ENCODE assay signal across 26 cellular contexts in genomic region chr17:3909257-3909656, GRCh38. TPM values are rescaled to one million over a fixed set of nuclear protein-coding genes. Genes with fewer than 3 reads are reported as not detected.
DNase-seq lines count a peak whose midpoint lies in the region; ATAC-seq, FAIRE-seq and TF ChIP-seq lines count a peak whose summit lies in the region.
"Had no signal": no experiment of that assay in that cellular context is flagged by ENCODE, and none has a peak within 500 bp of the region (broad histone marks: within the 10 kb centered on the region; RNA-seq: fewer than 3 reads in every experiment).

No MANE protein-coding gene starts in this region.

- H3K27ac ChIP-seq in K562 (ENCODE audit: extremely low read depth, low read depth, low read length) (no peak overlapping the region), osteoblast (ENCODE audit: low read depth, low read length) (no peak overlapping the region)
- no peak overlapping the region for H3K27ac ChIP-seq in naive thymus-derived CD4-positive, alpha-beta T cell (ENCODE audit: low read depth, low read length)
- H3K27ac ChIP-seq: A549, KMS-11, RWPE1, SK-N-MC had no signal

- H3K36me3 Mint-ChIP-seq in activated naive CD8-positive, alpha-beta T cell = no peaks in the 10 kb centered on the region
- no peaks in the 10 kb centered on the region for H3K36me3 Mint-ChIP-seq in activated naive CD8-positive, alpha-beta T cell treated with anti-CD3 and anti-CD28 coated beads, Interleukin-2, amount 50 U/mL, for 24 hours (ENCODE audit: low read depth)
- H3K36me3 Mint-ChIP-seq in naive thymus-derived CD4-positive, alpha-beta T cell = no peaks in the 10 kb centered on the region
- H3K36me3 Mint-ChIP-seq: CD4-positive, alpha-beta memory T cell had no signal

- WGBS in K562 (ENCODE audit: insufficient coverage, low coverage, missing lambda C conversion rate) = 78% methylated on average over 10 of the region's 12 CpGs

- TF ChIP-seq CTCF in K562 (IDR thresholded peaks at IDR 0.05 in 2 of 3, conservative IDR thresholded peaks at IDR 0.05 in 1 of 3; ENCODE audit: insufficient read depth in 2 of 3, low read depth in 1 of 3, low read length in 3 of 3) (no peak), osteoblast (IDR thresholded peaks at IDR 0.05; ENCODE audit: extremely low read depth, low read depth, low read length) (no peak)

- BruUV-seq in K562 (replicated peaks; lab: Mats Ljungman, UMichigan) = no TSS peak

- H3K27me3 Mint-ChIP-seq in activated naive CD8-positive, alpha-beta T cell = no peaks in the 10 kb centered on the region
- H3K27me3 Mint-ChIP-seq in activated naive CD8-positive, alpha-beta T cell treated with anti-CD3 and anti-CD28 coated beads, Interleukin-2, amount 50 U/mL, for 24 hours = peaks cover 2% of the 10 kb centered on the region
- H3K27me3 Mint-ChIP-seq in naive thymus-derived CD4-positive, alpha-beta T cell = no peaks in the 10 kb centered on the region
- H3K27me3 Mint-ChIP-seq: CD4-positive, alpha-beta memory T cell had no signal

- no peak for TF ChIP-seq POLR2A in K562 (conservative IDR thresholded peaks at IDR 0.05)

- H3K9ac ChIP-seq in K562 (ENCODE audit: insufficient read depth in 1 of 2, low read depth in 2 of 2, low read length in 2 of 2) = no peak overlapping the region
- H3K9ac ChIP-seq: KMS-11 had no signal

- H3K4me3 ChIP-seq in K562 (no peak overlapping the region), osteoblast (ENCODE audit: insufficient read depth, low read length) (no peak overlapping the region)
- no peak overlapping the region for H3K4me3 ChIP-seq in naive thymus-derived CD4-positive, alpha-beta T cell (ENCODE audit: low read length)
- H3K4me3 ChIP-seq: A549, SK-N-MC had no signal

- H3K4me1 ChIP-seq in K562 (replicated peaks in 1 of 2; ENCODE audit: control insufficient read depth in 2 of 2, insufficient read depth in 2 of 2, low read length in 2 of 2) (peaks cover 10 to 28% of the 10 kb centered on the region in 2 experiments; a peak in 4 of 5 replicates), osteoblast (ENCODE audit: insufficient read depth, low read length) (no peaks in the 10 kb centered on the region)
- H3K4me1 ChIP-seq in naive thymus-derived CD4-positive, alpha-beta T cell (ENCODE audit: control insufficient read depth in 2 of 2, insufficient read depth in 2 of 2, low read length in 2 of 2) = peaks cover 10 to 17% of the 10 kb centered on the region in 2 donors

- H3K27me3 ChIP-seq in K562 (ENCODE audit: control insufficient read depth in 2 of 2, insufficient read depth in 2 of 2, low read length in 2 of 2) = no peaks in the 10 kb centered on the region
- no peaks in the 10 kb centered on the region for H3K27me3 ChIP-seq in naive thymus-derived CD4-positive, alpha-beta T cell (ENCODE audit: control insufficient read depth in 2 of 2, insufficient read depth in 2 of 2, low read length in 2 of 2)
- no peaks in the 10 kb centered on the region for H3K27me3 ChIP-seq in osteoblast (ENCODE audit: insufficient read depth, low read length)
- H3K27me3 ChIP-seq: BE2C had no signal

- ATAC-seq in activated naive CD8-positive, alpha-beta T cell treated with anti-CD3 and anti-CD28 coated beads, Interleukin-2, amount 50 U/mL, for 24 hours = no peak
- no peak for ATAC-seq in K562
- no peak for ATAC-seq in naive thymus-derived CD4-positive, alpha-beta T cell
- no peak for ATAC-seq in HG03025 (IDR thresholded peaks at IDR 0.05; ENCODE audit: low FRiP score, unreplicated experiment)
- ATAC-seq: A549 had no signal

- H4K20me1 ChIP-seq in K562 (replicated peaks; ENCODE audit: control insufficient read depth, insufficient read depth, low read length) = 0 out of 2 replicates have a peak, but pooled peaks cover 9% of the 10 kb centered on the region
- no peaks in the 10 kb centered on the region for H4K20me1 ChIP-seq in osteoblast (ENCODE audit: insufficient read depth, low read length)

- no peaks in the 10 kb centered on the region for H3K9me3 ChIP-seq in K562 (replicated peaks; ENCODE audit: control insufficient read depth, insufficient read depth, low read depth, low read length)
- H3K9me3 ChIP-seq in naive thymus-derived CD4-positive, alpha-beta T cell (ENCODE audit: control insufficient read depth in 2 of 3, low read length in 3 of 3) = no peaks in the 10 kb centered on the region
- no peaks in the 10 kb centered on the region for H3K9me3 ChIP-seq in osteoblast (ENCODE audit: low read depth, low read length)
- H3K9me3 ChIP-seq: A549, BE2C had no signal

- no peak overlapping the region for H3K4me3 Mint-ChIP-seq in activated naive CD8-positive, alpha-beta T cell
- no peak overlapping the region for H3K4me3 Mint-ChIP-seq in activated naive CD8-positive, alpha-beta T cell treated with anti-CD3 and anti-CD28 coated beads, Interleukin-2, amount 50 U/mL, for 24 hours
- peak overlapping the region in 1 of 10 donors; percentile 26 for H3K4me3 Mint-ChIP-seq in naive thymus-derived CD4-positive, alpha-beta T cell
- H3K4me3 Mint-ChIP-seq: CD4-positive, alpha-beta memory T cell had no signal

- peaks cover 7% of the 10 kb centered on the region; the same call in 1 of the 3 replicates for H3K36me3 ChIP-seq in K562 (ENCODE audit: control insufficient read depth, insufficient read depth, low read length)
- H3K36me3 ChIP-seq in naive thymus-derived CD4-positive, alpha-beta T cell (ENCODE audit: control insufficient read depth in 2 of 3, insufficient read depth in 3 of 3, low read length in 3 of 3) = no peaks in the 10 kb centered on the region
- H3K36me3 ChIP-seq in osteoblast (ENCODE audit: insufficient read depth, low read length) = no peaks in the 10 kb centered on the region
- H3K36me3 ChIP-seq: BE2C had no signal

- H3K4me2 ChIP-seq in K562 (ENCODE audit: insufficient read depth, low read length) = no peak overlapping the region
- H3K4me2 ChIP-seq in osteoblast (ENCODE audit: insufficient read depth, low read length) = no peak overlapping the region
- H3K4me2 ChIP-seq: A549, KMS-11 had no signal

- H3K79me2 ChIP-seq in K562 (ENCODE audit: control insufficient read depth, insufficient read depth, low read length) = peaks cover 15% of the 10 kb centered on the region
- no peaks in the 10 kb centered on the region for H3K79me2 ChIP-seq in osteoblast (ENCODE audit: insufficient read depth, low read length)

- peak overlapping the region; percentile 30 for H3K27ac Mint-ChIP-seq in activated naive CD8-positive, alpha-beta T cell
- no peak overlapping the region for H3K27ac Mint-ChIP-seq in activated naive CD8-positive, alpha-beta T cell treated with anti-CD3 and anti-CD28 coated beads, Interleukin-2, amount 50 U/mL, for 24 hours
- peak overlapping the region in 5 of 9 donors; percentile 64 to 96 (median 74) for H3K27ac Mint-ChIP-seq in naive thymus-derived CD4-positive, alpha-beta T cell

- intact Hi-C loops in K562 (cut with micrococcal nuclease) = loop anchor here (10.0 kb wide), 2 partner anchors 64 to 174 kb away; partner anchors contain the start of gene NCBP3
- intact Hi-C loops in naive thymus-derived CD4-positive, alpha-beta T cell (cut with micrococcal nuclease) = loop anchor here in 1 of 2 donors (5.0 kb wide), 1 partner anchor 47 kb away; no protein-coding TSS in a partner anchor

- in situ Hi-C loops in K562 (cut with MboI) = no loop called here

- H3K9me3 Mint-ChIP-seq in activated naive CD8-positive, alpha-beta T cell (ENCODE audit: low read depth) = no peaks in the 10 kb centered on the region
- H3K9me3 Mint-ChIP-seq in activated naive CD8-positive, alpha-beta T cell treated with anti-CD3 and anti-CD28 coated beads, Interleukin-2, amount 50 U/mL, for 24 hours = no peaks in the 10 kb centered on the region
- no peaks in the 10 kb centered on the region for H3K9me3 Mint-ChIP-seq in naive thymus-derived CD4-positive, alpha-beta T cell
- H3K9me3 Mint-ChIP-seq: CD4-positive, alpha-beta memory T cell had no signal

- CTCF ChIA-PET in K562 (lab: Yijun Ruan, JAX; ENCODE audit: low intra/inter-chr PET ratio) = no interaction called here
- CTCF ChIA-PET in naive thymus-derived CD4-positive, alpha-beta T cell (lab: Charles Lee) = no interaction called here

- DNase-seq in activated naive CD8-positive, alpha-beta T cell treated with anti-CD3 and anti-CD28 coated beads, Interleukin-2, amount 50 U/mL, for 24 hours = no peak
- DNase-seq in K562 (ENCODE audit: extremely low read depth in 1 of 4, low spot score in 3 of 4) (no peak), osteoblast (ENCODE audit: insufficient read length, low spot score, missing footprints) (no peak), hypothalamus (lab: John Stamatoyannopoulos, UW) (no peak)
- no peak for DNase-seq in naive thymus-derived CD4-positive, alpha-beta T cell
- DNase-seq: GOT3; HCEC 1CT; NCI-H1105; NCI-H2081; NCI-H2171; NCI-H345; NCI-H524; NCI-H774; NK-92 treated with Interleukin-12 subunit alpha and Interleukin-12 subunit beta, amount 100 ng/mL, for 24 hours; SHP77 treated with DMSO at 0.1 percent for 48 hours had no signal

- no peak for FAIRE-seq in K562 (lab: Jason Lieb, UNC)
- FAIRE-seq: A549, GM12892 had no signal

- H3K9me1 ChIP-seq in K562 (ENCODE audit: control insufficient read depth, insufficient read depth, low read length) = peaks cover 6% of the 10 kb centered on the region

- TF ChIP-seq EP300 in K562 (IDR thresholded peaks at IDR 0.05; ENCODE audit: low read length) = no peak

- H3K4me1 Mint-ChIP-seq in activated naive CD8-positive, alpha-beta T cell (ENCODE audit: low read depth) = peaks cover 21% of the 10 kb centered on the region
- peaks cover 37% of the 10 kb centered on the region for H3K4me1 Mint-ChIP-seq in activated naive CD8-positive, alpha-beta T cell treated with anti-CD3 and anti-CD28 coated beads, Interleukin-2, amount 50 U/mL, for 24 hours
- H3K4me1 Mint-ChIP-seq in naive thymus-derived CD4-positive, alpha-beta T cell = peaks cover 17 to 33% (median 27%) of the 10 kb centered on the region in 7 donors

- TF ChIP-seq RAD21 in K562 (CRISPR knock-in tag; conservative IDR thresholded peaks at IDR 0.05 in 1 of 2, IDR thresholded peaks at IDR 0.05 in 1 of 2) = no peak

- POLR2A ChIA-PET in K562 (lab: Yijun Ruan, JAX) = no interaction called here
- POLR2A ChIA-PET in naive thymus-derived CD4-positive, alpha-beta T cell (lab: Charles Lee) = no interaction called here

- H2AFZ ChIP-seq in K562 (ENCODE audit: low read depth, low read length) (no peak overlapping the region), osteoblast (ENCODE audit: low read length) (no peak overlapping the region)

RNA-seq across cellular contexts. Expression of gene P2RX1, which starts 7.0 kb away (rescaled TPM):
- total RNA-seq in K562 (2011; cell fraction: chromatin; rRNA removed; ENCODE audit: low replicate concordance) = 21.9 and 70.4 TPM in 2 replicates
- 38.4 and 45.2 TPM in 2 replicates for total RNA-seq in K562 (2011; cell fraction: nucleolus; rRNA removed)
- total RNA-seq in K562 (2011; cell fraction: nucleoplasm; rRNA removed) = 27.3 and 30.9 TPM in 2 replicates
- total RNA-seq in K562 (2014; rRNA removed) (13.3 and 16.0 TPM in 2 replicates), K562 (2014; rRNA removed; fragmentation: Illumina TruSeq; extraction: Trizol) (4.9 and 6.8 TPM in 2 replicates), K562 (2015; rRNA removed; fragmentation: Illumina TruSeq; extraction: Trizol) (8.1 and 9.6 TPM in 2 replicates), K562 (2021) (15.3 and 20.3 TPM in 2 replicates), osteoblast (under 0.01 TPM in 1 of 2 replicates, not detected in the other)
- polyA plus RNA-seq in K562 (2011; rRNA removed) (12.2 and 13.6 TPM in 2 replicates), K562 (2014; fragmentation: Illumina TruSeq; extraction: Trizol) (10.3 and 17.6 TPM in 2 replicates), K562 (2014; fragmentation: Nextera tagmentation; extraction: Ambion mirVana) (under 1 TPM; 0.27 to 0.66 TPM), K562 (2014; rRNA removed) (18.4 and 18.8 TPM in 2 replicates)
- polyA plus RNA-seq in K562 (2011; cell fraction: cytosol; rRNA removed) = 10.0 and 27.5 TPM in 2 replicates
- polyA plus RNA-seq in K562 (2011; cell fraction: nucleus; rRNA removed) = 41.2 and 64.7 TPM in 2 replicates
- 18.2 and 106 TPM in 2 replicates for polyA plus RNA-seq in K562 (2012)
- 4.3 and 7.9 TPM in 2 replicates for polyA minus RNA-seq in K562 (2011; rRNA and poly(A)+ RNA removed)
- polyA minus RNA-seq in K562 (2011; cell fraction: cytosol; rRNA and poly(A)+ RNA removed) = 3.7 and 7.2 TPM in 2 replicates
- 12.2 and 18.7 TPM in 2 replicates for polyA minus RNA-seq in K562 (2011; cell fraction: nucleus; rRNA and poly(A)+ RNA removed)
- total RNA-seq in naive thymus-derived CD4-positive, alpha-beta T cell = 10 to 100 TPM in 1 of 5 experiments, 1 to 10 TPM in 1, under 1 TPM in 2, not detected in 1; 0.27 to 53.7 (median 2.7) TPM
- polyA plus RNA-seq in naive thymus-derived CD4-positive, alpha-beta T cell = not detected
- total RNA-seq: CD4-positive, alpha-beta memory T cell; G401; HT1080 had no signal
- polyA plus RNA-seq: CD4-positive, alpha-beta memory T cell had no signal

RNA-seq across cellular contexts. Expression of gene CAMKK1, which starts 16.4 kb away (rescaled TPM):
- total RNA-seq in K562 (2011; cell fraction: chromatin; rRNA removed; ENCODE audit: low replicate concordance) = 11.8 and 29.1 TPM in 2 replicates
- 17.0 TPM in 2 replicates for total RNA-seq in K562 (2011; cell fraction: nucleolus; rRNA removed)
- 12.7 and 13.1 TPM in 2 replicates for total RNA-seq in K562 (2011; cell fraction: nucleoplasm; rRNA removed)
- total RNA-seq in K562 (2014; rRNA removed) (4.9 and 6.2 TPM in 2 replicates), K562 (2014; rRNA removed; fragmentation: Illumina TruSeq; extraction: Trizol) (1.7 and 2.2 TPM in 2 replicates), K562 (2015; rRNA removed; fragmentation: Illumina TruSeq; extraction: Trizol) (4.4 and 4.5 TPM in 2 replicates), K562 (2021) (6.7 and 7.5 TPM in 2 replicates), osteoblast (8.7 and 9.1 TPM in 2 replicates)
- polyA plus RNA-seq in K562 (2011; rRNA removed) (5.7 and 6.5 TPM in 2 replicates), K562 (2014; fragmentation: Illumina TruSeq; extraction: Trizol) (5.1 and 6.5 TPM in 2 replicates), K562 (2014; fragmentation: Nextera tagmentation; extraction: Ambion mirVana) (under 1 TPM; 0.34 to 0.59 TPM), K562 (2014; rRNA removed) (6.1 and 7.4 TPM in 2 replicates)
- polyA plus RNA-seq in K562 (2011; cell fraction: cytosol; rRNA removed) = 5.0 and 7.4 TPM in 2 replicates
- 17.5 and 25.4 TPM in 2 replicates for polyA plus RNA-seq in K562 (2011; cell fraction: nucleus; rRNA removed)
- 4.1 and 4.9 TPM in 2 replicates for polyA plus RNA-seq in K562 (2012)
- 3.5 and 4.8 TPM in 2 replicates for polyA minus RNA-seq in K562 (2011; rRNA and poly(A)+ RNA removed)
- polyA minus RNA-seq in K562 (2011; cell fraction: cytosol; rRNA and poly(A)+ RNA removed) = 3.2 and 4.5 TPM in 2 replicates
- 7.5 and 8.2 TPM in 2 replicates for polyA minus RNA-seq in K562 (2011; cell fraction: nucleus; rRNA and poly(A)+ RNA removed)
- total RNA-seq in naive thymus-derived CD4-positive, alpha-beta T cell = 10 to 100 TPM in 2 of 5 experiments, 1 to 10 TPM in 3; 4.8 to 12.5 (median 6.3) TPM
- polyA plus RNA-seq in naive thymus-derived CD4-positive, alpha-beta T cell = 1 to 10 TPM; 2.3 to 3.2 TPM

RNA-seq across cellular contexts. Expression of gene ATP2A3, which starts 55.0 kb away (rescaled TPM):
- total RNA-seq in K562 (2011; cell fraction: chromatin; rRNA removed; ENCODE audit: low replicate concordance) = 198 and 586 TPM in 2 replicates
- 353 and 436 TPM in 2 replicates for total RNA-seq in K562 (2011; cell fraction: nucleolus; rRNA removed)
- 289 and 326 TPM in 2 replicates for total RNA-seq in K562 (2011; cell fraction: nucleoplasm; rRNA removed)
- total RNA-seq in K562 (2014; rRNA removed) (41.2 and 50.7 TPM in 2 replicates), K562 (2014; rRNA removed; fragmentation: Illumina TruSeq; extraction: Trizol) (9.0 and 9.2 TPM in 2 replicates), K562 (2015; rRNA removed; fragmentation: Illumina TruSeq; extraction: Trizol) (16.9 TPM in 2 replicates), K562 (2021) (79.7 and 103 TPM in 2 replicates), osteoblast (1.4 and 1.8 TPM in 2 replicates)
- polyA plus RNA-seq in K562 (2011; rRNA removed) (42.6 and 65.4 TPM in 2 replicates), K562 (2014; fragmentation: Illumina TruSeq; extraction: Trizol) (31.3 and 65.0 TPM in 2 replicates), K562 (2014; fragmentation: Nextera tagmentation; extraction: Ambion mirVana) (under 1 TPM; 0.65 to 0.66 TPM), K562 (2014; rRNA removed) (54.5 and 66.9 TPM in 2 replicates)
- polyA plus RNA-seq in K562 (2011; cell fraction: cytosol; rRNA removed) = 45.9 and 88.8 TPM in 2 replicates
- 230 and 368 TPM in 2 replicates for polyA plus RNA-seq in K562 (2011; cell fraction: nucleus; rRNA removed)
- 77.5 and 466 TPM in 2 replicates for polyA plus RNA-seq in K562 (2012)
- 33.8 and 63.1 TPM in 2 replicates for polyA minus RNA-seq in K562 (2011; rRNA and poly(A)+ RNA removed)
- 71.3 and 83.9 TPM in 2 replicates for polyA minus RNA-seq in K562 (2011; cell fraction: cytosol; rRNA and poly(A)+ RNA removed)
- polyA minus RNA-seq in K562 (2011; cell fraction: nucleus; rRNA and poly(A)+ RNA removed) = 85.0 and 89.2 TPM in 2 replicates
- 100 to 1,000 TPM; 148 to 260 (median 237) TPM for total RNA-seq in naive thymus-derived CD4-positive, alpha-beta T cell
- 100 to 1,000 TPM in 1 of 2 donors, 10 to 100 TPM in 1; 46.6 to 104 TPM for polyA plus RNA-seq in naive thymus-derived CD4-positive, alpha-beta T cell
- total RNA-seq: HT1080 had no signal
